In genomic region chr1:22018583-22019559, GRCh38 we compare ENCODE assay signal across 9 cellular contexts. TPM values are rescaled to one million over a fixed set of nuclear protein-coding genes. Genes with fewer than 3 reads are reported as not detected.
DNase-seq lines count a peak whose midpoint lies in the region; ATAC-seq and TF ChIP-seq lines count a peak whose summit lies in the region.
"Had no signal": no experiment of that assay in that cellular context is flagged by ENCODE, and none has a peak within 500 bp of the region (broad histone marks: within the 10 kb centered on the region; RNA-seq: fewer than 3 reads in every experiment).

No MANE protein-coding gene starts in this region.

- TF ChIP-seq CTCF in Caco-2 (IDR thresholded peaks at IDR 0.05; ENCODE audit: insufficient read depth in 1 of 2, low read depth in 1 of 2, low read length in 1 of 2, severe bottlenecking in 1 of 2, unreplicated experiment in 1 of 2), result peak; percentile 5 to 23

- CTCF ChIA-PET in Caco-2 (lab: Charles Lee), result no interaction called here

- H3K4me1 Mint-ChIP-seq in Caco-2 (ENCODE audit: low read depth, unreplicated experiment), result peaks cover 7% of the 10 kb centered on the region

- POLR2A ChIA-PET in Caco-2 (lab: Charles Lee), result no interaction called here

- no peak overlapping the region for H3K27ac Mint-ChIP-seq in Caco-2 (ENCODE audit: unreplicated experiment)

- H3K36me3 ChIP-seq in Caco-2 (ENCODE audit: control insufficient read depth, insufficient read depth, low read length), result no peaks in the 10 kb centered on the region
- H3K36me3 ChIP-seq: tibial nerve had no signal

- no peaks in the 10 kb centered on the region for H3K9me3 Mint-ChIP-seq in Caco-2 (ENCODE audit: unreplicated experiment)

- DNase-seq in Caco-2, result no peak
- peak; percentile 89 for DNase-seq in SIG-M5 treated with dmso at 0.1 percent for 504 hours (lab: John Stamatoyannopoulos, UW; ENCODE audit: unreplicated experiment)
- DNase-seq in activated T-helper 9 cell treated with anti-CD3 and anti-CD28 coated beads, Interleukin-2, amount 50 U/mL, for 16 hours (ENCODE audit: low read depth), result peak; percentile 50
- DNase-seq in left ventricle myocardium superior, result no peak
- peak; percentile 43 to 52 for DNase-seq in stimulated activated CD4-positive, alpha-beta T cell treated with anti-CD3 and anti-CD28 coated beads, Interleukin-2, amount 100 ng/mL, for 48 hours
- no peak for DNase-seq in pons (ENCODE audit: low spot score)

- H3K27me3 Mint-ChIP-seq in Caco-2 (ENCODE audit: insufficient read depth, unreplicated experiment), result no peaks in the 10 kb centered on the region

- H3K4me3 Mint-ChIP-seq in Caco-2 (ENCODE audit: unreplicated experiment), result no peak overlapping the region

- no peaks in the 10 kb centered on the region for H3K27me3 ChIP-seq in Caco-2 (replicated peaks; ENCODE audit: control insufficient read depth, insufficient read depth, low read length)
- H3K27me3 ChIP-seq: tibial nerve had no signal

- H3K4me3 ChIP-seq in Caco-2 (ENCODE audit: low read depth, low read length), result no peak overlapping the region
- H3K4me3 ChIP-seq: tibial nerve had no signal

- no peaks in the 10 kb centered on the region for H3K36me3 Mint-ChIP-seq in Caco-2 (ENCODE audit: insufficient read depth, unreplicated experiment)

- intact Hi-C loops in Caco-2 (cut with micrococcal nuclease; ENCODE audit: unreplicated experiment) (no loop called here), left ventricle myocardium superior (cut with micrococcal nuclease) (no loop called here)

- peak; percentile 50 for ATAC-seq in HG02623 (IDR thresholded peaks at IDR 0.05; ENCODE audit: unreplicated experiment)
- peak; percentile 69 for ATAC-seq in left ventricle myocardium superior
- no peak for ATAC-seq in HG02884 (IDR thresholded peaks at IDR 0.05; ENCODE audit: unreplicated experiment)

- no peaks in the 10 kb centered on the region for H3K9me3 ChIP-seq in Caco-2
- H3K9me3 ChIP-seq: tibial nerve had no signal

- no TSS peak for BruUV-seq in Caco-2 (replicated peaks; lab: Mats Ljungman, UMichigan)

- peaks cover 1% of the 10 kb centered on the region for H3K4me1 ChIP-seq in Caco-2
- H3K4me1 ChIP-seq: tibial nerve had no signal

RNA-seq across cellular contexts. Expression of gene CELA3A, which starts 17.4 kb away (rescaled TPM):
- total RNA-seq in Caco-2 (2022) (not detected in 2 replicates), left ventricle myocardium superior (not detected)

RNA-seq across cellular contexts. Expression of gene CDC42, which starts 33.6 kb away (rescaled TPM):
- total RNA-seq in Caco-2 (2022) (240 and 251 TPM in 2 replicates), left ventricle myocardium superior (130 TPM)

RNA-seq across cellular contexts. Expression of gene CELA3B, which starts 42.0 kb away (rescaled TPM):
- total RNA-seq in Caco-2 (2022) (not detected in 2 replicates), left ventricle myocardium superior (not detected)

Comparison
In these comparisons a context has a peak if more than half of its experiments do, and no peak if none do; other contexts are left out.
1. DNase-seq: peak in SIG-M5 treated with dmso at 0.1 percent for 504 hours (single experiment), activated T-helper 9 cell treated with anti-CD3 and anti-CD28 coated beads, Interleukin-2, amount 50 U/mL, for 16 hours (single experiment) and stimulated activated CD4-positive, alpha-beta T cell treated with anti-CD3 and anti-CD28 coated beads, Interleukin-2, amount 100 ng/mL, for 48 hours (2 of 2); none in Caco-2 (0 of 2), left ventricle myocardium superior (single experiment) and pons (single experiment).